Comparison of ENCODE assay signal across 11 cellular contexts in the genomic region with DNA sequence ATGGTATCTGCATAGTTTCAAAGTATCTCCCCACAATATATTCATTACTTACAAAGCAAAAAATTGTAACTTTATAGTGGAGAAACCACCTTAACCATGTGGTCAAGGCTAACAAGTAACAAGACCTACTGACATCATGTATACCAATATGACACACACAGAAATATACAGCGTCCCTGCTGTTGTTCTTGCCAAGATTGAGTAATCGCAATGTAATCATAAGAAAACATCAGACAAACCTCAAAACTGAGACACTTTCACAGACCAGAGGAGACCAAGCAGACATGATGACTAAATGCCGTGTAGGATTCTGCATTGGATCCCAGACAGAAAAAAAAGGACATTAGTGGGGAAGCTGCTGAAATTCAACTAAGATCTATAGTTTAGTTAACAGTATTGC.
DNase-seq lines count a peak whose midpoint lies in the region; ATAC-seq and FAIRE-seq lines count a peak whose summit lies in the region.
"Had no signal": no experiment of that assay in that cellular context is flagged by ENCODE, and none has a peak within 500 bp of the region (broad histone marks: within the 10 kb centered on the region; RNA-seq: fewer than 3 reads in every experiment).

No MANE protein-coding gene starts in this region.

- no peak for DNase-seq in GM18507 (ENCODE audit: extremely low spot score, insufficient read length, low read depth)
- DNase-seq in NCI-H460 (ENCODE audit: extremely low read depth, low read depth), result peak; percentile 57
- DNase-seq in dedifferentiated amniotic fluid mesenchymal stem cell (ENCODE audit: extremely low spot score), result peak; percentile 87
- DNase-seq in pulmonary artery endothelial cell (ENCODE audit: low read depth, low spot score), result peak; percentile 19
- no peak for DNase-seq in stimulated activated CD4-positive, alpha-beta T cell treated with anti-CD3 and anti-CD28 coated beads, Interleukin-4, amount 100 ng/mL, for 1 hour
- DNase-seq: activated CD4-positive, alpha-beta T cell treated with anti-CD3 and anti-CD28 coated beads, Interleukin-2, amount 10 ng/mL, durations not matched to agents 7 days and 5 days; GF-D8; heart left ventricle; KG1 had no signal

- peak; percentile 55 for FAIRE-seq in GM18507 (lab: Jason Lieb, UNC)

- ATAC-seq in HG03039 (IDR thresholded peaks at IDR 0.05; ENCODE audit: unreplicated experiment), result no peak
- no peak for ATAC-seq in HG03097 (IDR thresholded peaks at IDR 0.05; ENCODE audit: low FRiP score, unreplicated experiment)

Comparison
In these comparisons a context has a peak if more than half of its experiments do, and no peak if none do; other contexts are left out.
1. DNase-seq: peak in NCI-H460 (single experiment), dedifferentiated amniotic fluid mesenchymal stem cell (single experiment) and pulmonary artery endothelial cell (single experiment); none in GM18507 (single experiment) and stimulated activated CD4-positive, alpha-beta T cell treated with anti-CD3 and anti-CD28 coated beads, Interleukin-4, amount 100 ng/mL, for 1 hour (single experiment).